ENCODE assay signal across 4 cellular contexts in genomic region chr1:100668494-100668893, GRCh38. TPM values are rescaled to one million over a fixed set of nuclear protein-coding genes. Genes with fewer than 3 reads are reported as not detected.
"Had no signal": no experiment of that assay in that cellular context is flagged by ENCODE, and none has a peak within 500 bp of the region (broad histone marks: within the 10 kb centered on the region; RNA-seq: fewer than 3 reads in every experiment).

No MANE protein-coding gene starts in this region.

RNA-seq across cellular contexts. Expression of gene VCAM1, which starts 51.0 kb away (rescaled TPM):
- total RNA-seq: GM23338, H1, H7, HFFc6 had no signal
- polyA plus RNA-seq: GM23338 had no signal
